In genomic region chr3:29065211-29065785, GRCh38 we compare ENCODE assay signal across 8 cellular contexts.
DNase-seq lines count a peak whose midpoint lies in the region; TF ChIP-seq lines count a peak whose summit lies in the region.

No MANE protein-coding gene starts in this region.

- WGBS in thyroid gland, 2 donors, result 9 to 18% methylated on average over 2 of the region's 2 CpGs
- 57 to 71% (median 68%) methylated on average over 2 of the region's 2 CpGs for WGBS in spleen, 5 donors

- DNase-seq in BE2C (peak; percentile 3), NCI-H2029 treated with DMSO at 0.1 percent for 48 hours (lab: John Stamatoyannopoulos, UW) (peak; percentile 95), brain pericyte (ENCODE audit: low read depth, low spot score) (peak; percentile 94), iPS-NIHi7 (ENCODE audit: extremely low spot score) (peak; percentile 32), thyroid gland (peak; percentile 95 to 97), mesenteric fat pad (ENCODE audit: low spot score) (no peak), Karpas-422 (no peak), spleen (no peak)

- H3K36me3 ChIP-seq in BE2C, result no peaks in the 10 kb centered on the region
- no peaks in the 10 kb centered on the region for H3K36me3 ChIP-seq in thyroid gland
- no peaks in the 10 kb centered on the region for H3K36me3 ChIP-seq in Karpas-422 (ENCODE audit: insufficient read depth, low read length)
- H3K36me3 ChIP-seq in spleen, result no peaks in the 10 kb centered on the region

- no peak overlapping the region for H3K4me2 ChIP-seq in Karpas-422 (ENCODE audit: low read depth, low read length, poor library complexity, severe bottlenecking)

- H3K27me3 ChIP-seq in BE2C, result no peaks in the 10 kb centered on the region
- H3K27me3 ChIP-seq in thyroid gland, result no peaks in the 10 kb centered on the region
- H3K27me3 ChIP-seq in Karpas-422 (ENCODE audit: low read length), result no peaks in the 10 kb centered on the region
- no peaks in the 10 kb centered on the region for H3K27me3 ChIP-seq in spleen (replicated peaks in 1 of 7)

- H3K4me3 ChIP-seq in BE2C (ENCODE audit: low read depth, low read length) (no peak overlapping the region), thyroid gland (replicated peaks in 1 of 3) (no peak overlapping the region), Karpas-422 (ENCODE audit: low read length) (no peak overlapping the region), spleen (no peak overlapping the region)

- no peaks in the 10 kb centered on the region for H3K9me3 ChIP-seq in BE2C
- no peaks in the 10 kb centered on the region for H3K9me3 ChIP-seq in thyroid gland
- H3K9me3 ChIP-seq in Karpas-422 (ENCODE audit: low read length), result peaks cover 18% of the 10 kb centered on the region
- peaks cover 0 to 7% (median 0%) of the 10 kb centered on the region in 8 donors for H3K9me3 ChIP-seq in spleen

- no peak overlapping the region for H2AFZ ChIP-seq in Karpas-422 (ENCODE audit: low read length)

- H4K20me1 ChIP-seq in Karpas-422 (ENCODE audit: insufficient read depth, low read depth, low read length), result no peaks in the 10 kb centered on the region

- H3K79me2 ChIP-seq in Karpas-422 (ENCODE audit: low read length), result no peaks in the 10 kb centered on the region

- no peak overlapping the region for H3K27ac ChIP-seq in thyroid gland
- H3K27ac ChIP-seq in Karpas-422 (ENCODE audit: low read length), result no peak overlapping the region
- H3K27ac ChIP-seq in spleen, result no peak overlapping the region

- H3K4me1 ChIP-seq in BE2C (no peaks in the 10 kb centered on the region), thyroid gland (peaks cover 9 to 13% of the 10 kb centered on the region in 2 donors), Karpas-422 (ENCODE audit: low read length) (no peaks in the 10 kb centered on the region), spleen (no peaks in the 10 kb centered on the region)

- no peaks in the 10 kb centered on the region for H3K9me2 ChIP-seq in Karpas-422 (replicated peaks; ENCODE audit: insufficient read depth, low read length)

- intact Hi-C loops in thyroid gland (cut with DNase I), result no loop called here
- intact Hi-C loops in spleen (cut with DNase I; ENCODE audit: low total_unique reads), result no loop called here

- no peak for TF ChIP-seq POLR2A in thyroid gland (IDR thresholded peaks at IDR 0.05)
- TF ChIP-seq POLR2A in spleen (IDR thresholded peaks at IDR 0.05), result no peak

- TF ChIP-seq CTCF in BE2C (IDR thresholded peaks at IDR 0.05; ENCODE audit: low read depth, low read length) (no peak), thyroid gland (IDR thresholded peaks at IDR 0.05) (no peak), spleen (IDR thresholded peaks at IDR 0.05 in 8 of 11, conservative IDR thresholded peaks at IDR 0.05 in 3 of 11) (no peak)

- H3K9ac ChIP-seq in Karpas-422 (ENCODE audit: low read length), result no peak overlapping the region

Comparison
In these comparisons a context has a peak if more than half of its experiments do, and no peak if none do; other contexts are left out.
1. DNase-seq: peak in BE2C (single experiment), NCI-H2029 treated with DMSO at 0.1 percent for 48 hours (single experiment), brain pericyte (single experiment), iPS-NIHi7 (single experiment) and thyroid gland (2 of 2); none in mesenteric fat pad (single experiment), Karpas-422 (single experiment) and spleen (single experiment).